Comparison of ENCODE assay signal across 8 cellular contexts in genomic region chr18:32469691-32470131, GRCh38. TPM values are rescaled to one million over a fixed set of nuclear protein-coding genes. Genes with fewer than 3 reads are reported as not detected.
DNase-seq lines count a peak whose midpoint lies in the region; ATAC-seq and TF ChIP-seq lines count a peak whose summit lies in the region.

No MANE protein-coding gene starts in this region.

- intact Hi-C loops in prostate gland (cut with DNase I) = loop anchor here (2.0 to 5.0 kb wide), 3 partner anchors 137 to 312 kb away; no protein-coding TSS in a partner anchor

- H3K9me2 ChIP-seq in SU-DHL-6 (replicated peaks; ENCODE audit: insufficient read depth, low read length) = no peaks in the 10 kb centered on the region

- no peak overlapping the region for H3K27ac ChIP-seq in SU-DHL-6 (ENCODE audit: low read depth, low read length)
- H3K27ac ChIP-seq in prostate gland = peak overlapping the region; percentile 74 to 76

- H3K36me3 ChIP-seq in SU-DHL-6 (ENCODE audit: low read length) (no peaks in the 10 kb centered on the region), prostate gland (no peaks in the 10 kb centered on the region)

- H3F3A ChIP-seq in SU-DHL-6 (ENCODE audit: insufficient read depth) = no peaks in the 10 kb centered on the region

- TF ChIP-seq POLR2A in prostate gland (IDR thresholded peaks at IDR 0.05) = no peak

- 3% methylated on average over 6 of the region's 6 CpGs for WGBS in prostate gland

- no peaks in the 10 kb centered on the region for H3K27me3 ChIP-seq in SU-DHL-6 (ENCODE audit: low read length)
- no peaks in the 10 kb centered on the region for H3K27me3 ChIP-seq in prostate gland (replicated peaks; ENCODE audit: insufficient read depth)

- H2AFZ ChIP-seq in SU-DHL-6 (ENCODE audit: low read depth, low read length, severe bottlenecking) = no peak overlapping the region

- H3K9me3 ChIP-seq in SU-DHL-6 (ENCODE audit: insufficient read depth, low read length) (no peaks in the 10 kb centered on the region), prostate gland (no peaks in the 10 kb centered on the region)

- ATAC-seq in GM18520 (IDR thresholded peaks at IDR 0.05; ENCODE audit: unreplicated experiment) (no peak), GM21515 (IDR thresholded peaks at IDR 0.05; ENCODE audit: unreplicated experiment) (no peak)

- H4K20me1 ChIP-seq in SU-DHL-6 (ENCODE audit: low read depth, low read length) = no peaks in the 10 kb centered on the region

- H3K4me2 ChIP-seq in SU-DHL-6 (ENCODE audit: low read depth, low read length, poor library complexity, severe bottlenecking) = peak overlapping the region; percentile 48

- no peaks in the 10 kb centered on the region for H3K79me2 ChIP-seq in SU-DHL-6 (ENCODE audit: insufficient read depth, low read length)

- H3K9ac ChIP-seq in SU-DHL-6 (ENCODE audit: low read length) = peak overlapping the region; percentile 24; the same call in 1 of the 2 replicates

- TF ChIP-seq CTCF in SU-DHL-6 (IDR thresholded peaks at IDR 0.05; ENCODE audit: insufficient read depth, low read length, poor library complexity, severe bottlenecking) = no peak
- no peak for TF ChIP-seq CTCF in fibroblast of mammary gland (conservative IDR thresholded peaks at IDR 0.05; ENCODE audit: control insufficient read depth, insufficient read depth, low read depth, low read length)
- no peak for TF ChIP-seq CTCF in prostate gland (IDR thresholded peaks at IDR 0.05)

- peak overlapping the region; percentile 38 for H3K4me3 ChIP-seq in SU-DHL-6 (ENCODE audit: insufficient read depth, low read length, poor library complexity, severe bottlenecking)
- peak overlapping the region; percentile 72 for H3K4me3 ChIP-seq in fibroblast of mammary gland (ENCODE audit: control insufficient read depth, low read depth, low read length)
- peak overlapping the region; percentile 68 to 69 for H3K4me3 ChIP-seq in prostate gland

- DNase-seq in SKM-1 treated with dmso at 0.1 percent for 144 hours (lab: John Stamatoyannopoulos, UW; ENCODE audit: unreplicated experiment) (peak; percentile 33), SKM-1 (lab: John Stamatoyannopoulos, UW; ENCODE audit: unreplicated experiment) (no peak), fibroblast of mammary gland (ENCODE audit: low read depth) (peak; percentile 42), prostate gland (ENCODE audit: low spot score) (no peak), DMS153 (lab: John Stamatoyannopoulos, UW) (no peak)

- no peaks in the 10 kb centered on the region for H3K4me1 ChIP-seq in prostate gland (replicated peaks)

RNA-seq across cellular contexts. Expression of gene GAREM1, which starts 1.0 kb away (rescaled TPM):
- 10 to 100 TPM in 1 of 2 donors, 1 to 10 TPM in 1; 9.5 to 14.9 TPM for total RNA-seq in prostate gland

Comparison
In these comparisons a context has a peak if more than half of its experiments do, and no peak if none do; other contexts are left out.
1. DNase-seq: peak in SKM-1 treated with dmso at 0.1 percent for 144 hours (single experiment) and fibroblast of mammary gland (single experiment); none in SKM-1 (single experiment), prostate gland (single experiment) and DMS153 (single experiment).
2. Peak in every context shown above with its lines, with median percentiles within 50 percentile points of each other: H3K4me3 ChIP-seq.